ENCODE assay signal across 7 cellular contexts in genomic region chr9:91111226-91111625, GRCh38.
"Had no signal": no experiment of that assay in that cellular context is flagged by ENCODE, and none has a peak within 500 bp of the region (broad histone marks: within the 10 kb centered on the region; RNA-seq: fewer than 3 reads in every experiment).

No MANE protein-coding gene starts in this region.

- ATAC-seq: HCT116, HepG2 had no signal

- H3K4me3 Mint-ChIP-seq: HFFc6, IgD-negative memory B cell had no signal

- H3K27ac Mint-ChIP-seq: HFFc6, IgD-negative memory B cell had no signal

- H3K4me1 Mint-ChIP-seq: IgD-negative memory B cell had no signal

- DNase-seq: GM23248, GOT3, H7, HFFc6 had no signal
